8 cellular contexts compared by ENCODE assay signal in the genomic region with DNA sequence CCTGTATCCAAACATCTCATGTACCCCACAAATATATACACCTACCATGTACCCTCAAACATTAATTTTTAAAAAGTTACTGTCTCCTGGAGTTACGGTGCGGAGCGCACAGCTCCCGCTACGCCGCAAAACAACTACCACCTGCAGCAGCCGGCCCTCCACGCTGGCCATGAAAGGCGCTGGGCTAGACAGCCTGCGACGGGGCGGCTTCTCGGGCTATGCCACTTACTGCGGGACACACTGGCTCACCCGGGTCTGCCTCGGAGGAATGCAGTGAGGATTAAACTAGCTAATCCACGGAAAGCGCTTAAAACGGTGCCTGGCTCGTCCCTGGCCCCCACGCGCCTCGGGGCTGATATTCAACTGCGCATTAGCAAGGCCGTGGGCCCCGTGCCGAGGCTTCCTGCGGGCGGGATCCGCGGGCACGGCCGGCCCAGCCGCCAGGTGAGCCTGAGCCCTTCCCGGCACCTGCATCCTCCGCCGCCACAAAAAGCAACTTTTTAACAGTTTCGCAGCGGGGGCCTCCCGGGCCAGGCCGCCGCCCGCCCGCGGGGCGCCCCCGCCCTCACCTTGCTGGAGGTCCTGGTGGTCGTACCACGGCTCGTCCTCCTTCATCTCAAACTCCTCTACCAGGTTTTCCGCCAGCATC. TPM values are rescaled to one million over a fixed set of nuclear protein-coding genes. Genes with fewer than 3 reads are reported as not detected.
DNase-seq lines count a peak whose midpoint lies in the region; ATAC-seq and TF ChIP-seq lines count a peak whose summit lies in the region.

No MANE protein-coding gene starts in this region.

- H3K9ac ChIP-seq in skeletal muscle tissue (ENCODE audit: low read depth in 1 of 3, low read length in 3 of 3), result peak overlapping the region; percentile 79 to 82 (median 81)

- peak overlapping the region; percentile 81 for H3K4me3 ChIP-seq in RWPE2 (ENCODE audit: severe bottlenecking)
- peak overlapping the region; percentile 97 to 98 for H3K4me3 ChIP-seq in ascending aorta
- peak overlapping the region; percentile 87 for H3K4me3 ChIP-seq in iPS-11a (ENCODE audit: low read depth, low read length)
- H3K4me3 ChIP-seq in skeletal muscle tissue (ENCODE audit: low read length in 3 of 3), result peak overlapping the region; percentile 71 to 88 (median 82)

- peak overlapping the region; percentile 52 for H3K27ac ChIP-seq in RWPE2 (ENCODE audit: poor library complexity, severe bottlenecking)
- peak overlapping the region; percentile 92 to 93 for H3K27ac ChIP-seq in ascending aorta
- peak overlapping the region; percentile 44 for H3K27ac ChIP-seq in skeletal muscle tissue (ENCODE audit: low read depth, low read length)

- H3K36me3 ChIP-seq in RWPE2 (ENCODE audit: low read depth), result peaks cover 37% of the 10 kb centered on the region
- H3K36me3 ChIP-seq in ascending aorta, result no peaks in the 10 kb centered on the region
- H3K36me3 ChIP-seq in skeletal muscle tissue (ENCODE audit: control insufficient read depth in 3 of 3, insufficient read depth in 3 of 3, low read length in 3 of 3), result no peaks in the 10 kb centered on the region

- peak; percentile 21 for ATAC-seq in HG03039 (IDR thresholded peaks at IDR 0.05; ENCODE audit: unreplicated experiment)
- peak; percentile 23; the same call in 2 of the 3 replicates for ATAC-seq in RWPE2 (ENCODE audit: low read depth)

- TF ChIP-seq CTCF in RWPE2 (IDR thresholded peaks at IDR 0.05; ENCODE audit: poor library complexity, severe bottlenecking) (no peak), ascending aorta (IDR thresholded peaks at IDR 0.05) (no peak)

- intact Hi-C loops in ascending aorta (cut with DNase I), result loop anchor here (2.0 to 10.0 kb wide), 5 partner anchors 51 to 869 kb away; a partner anchor contains a TSS

- H3K9me3 ChIP-seq in RWPE2 (ENCODE audit: severe bottlenecking) (no peaks in the 10 kb centered on the region), ascending aorta (no peaks in the 10 kb centered on the region), skeletal muscle tissue (ENCODE audit: control insufficient read depth in 3 of 3, low read length in 3 of 3) (no peaks in the 10 kb centered on the region)

- H3K27me3 ChIP-seq in RWPE2 (ENCODE audit: insufficient read depth, poor library complexity, severe bottlenecking) (no peaks in the 10 kb centered on the region), ascending aorta (no peaks in the 10 kb centered on the region), skeletal muscle tissue (ENCODE audit: control insufficient read depth in 3 of 3, insufficient read depth in 3 of 3, low read length in 3 of 3) (no peaks in the 10 kb centered on the region)

- peak; percentile 46 for DNase-seq in NCI-H345 (lab: John Stamatoyannopoulos, UW)
- no peak for DNase-seq in NCI-H345 treated with DMSO at 0.1 percent for 48 hours (lab: John Stamatoyannopoulos, UW; ENCODE audit: unreplicated experiment)
- DNase-seq in RWPE2 (ENCODE audit: low spot score), result no peak
- DNase-seq in ascending aorta (ENCODE audit: low spot score in 2 of 2), result peak in 1 of 2 donors; percentile 74
- DNase-seq in HuH-7 (ENCODE audit: low spot score), result no peak

- peaks cover 34% of the 10 kb centered on the region for H3K4me1 ChIP-seq in RWPE2 (ENCODE audit: insufficient read depth, poor library complexity, severe bottlenecking)
- peaks cover 16 to 18% of the 10 kb centered on the region in 2 donors for H3K4me1 ChIP-seq in ascending aorta
- peaks cover 13 to 14% (median 14%) of the 10 kb centered on the region in 3 donors for H3K4me1 ChIP-seq in skeletal muscle tissue (ENCODE audit: control insufficient read depth in 3 of 3, insufficient read depth in 3 of 3, low read length in 3 of 3)

RNA-seq across cellular contexts. Expression of a gene that starts 0.6 kb away (rescaled TPM):
- total RNA-seq in ascending aorta, result 36.3 TPM
- 25.6 TPM for total RNA-seq in skeletal muscle tissue
